ENCODE assay signal across 21 cellular contexts in the genomic region with DNA sequence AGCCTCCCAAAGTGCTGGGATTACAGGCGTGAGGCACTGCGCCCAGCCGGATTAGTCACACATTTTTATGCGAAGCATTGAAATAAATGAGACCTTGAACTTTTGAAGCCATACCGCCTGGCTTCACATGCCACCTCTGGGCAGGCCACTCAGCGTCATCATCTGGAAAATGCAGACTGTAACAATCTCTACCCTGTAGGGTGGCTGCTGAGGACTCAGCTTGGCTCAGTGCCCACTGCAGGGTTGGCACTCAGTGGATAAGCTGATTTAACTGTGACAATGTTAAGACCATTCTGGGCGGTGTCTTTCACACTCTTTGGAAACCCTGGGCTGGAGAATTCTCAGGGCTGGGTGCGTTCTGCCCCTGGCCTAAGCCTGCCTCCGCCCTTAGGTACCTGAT. TPM values are rescaled to one million over a fixed set of nuclear protein-coding genes. Genes with fewer than 3 reads are reported as not detected.
A peak's percentile ranks its signal among the peaks of the same experiment; 100 is the strongest.
DNase-seq lines count a peak whose midpoint lies in the region; ATAC-seq, FAIRE-seq and TF ChIP-seq lines count a peak whose summit lies in the region.
"Had no signal": no experiment of that assay in that cellular context is flagged by ENCODE, and none has a peak within 500 bp of the region (broad histone marks: within the 10 kb centered on the region; RNA-seq: fewer than 3 reads in every experiment).

No MANE protein-coding gene starts in this region.

- no peaks in the 10 kb centered on the region for H3K27me3 ChIP-seq in astrocyte (ENCODE audit: insufficient read depth, low read length)

- no peak for ATAC-seq in activated naive CD8-positive, alpha-beta T cell treated with anti-CD3 and anti-CD28 coated beads, Interleukin-2, amount 10 ng/mL, durations not matched to agents 7 days and 5 days (ENCODE audit: low read depth)
- ATAC-seq in left colon: peak; percentile 76
- ATAC-seq in GM21619 (IDR thresholded peaks at IDR 0.05; ENCODE audit: unreplicated experiment): no peak

- no peak overlapping the region for H3K27ac ChIP-seq in astrocyte (ENCODE audit: low read depth, low read length)
- H3K27ac ChIP-seq: GM23248 had no signal

- no peak for DNase-seq in activated naive CD8-positive, alpha-beta T cell treated with anti-CD3 and anti-CD28 coated beads, Interleukin-2, amount 10 ng/mL, durations not matched to agents 7 days and 5 days
- no peak for DNase-seq in activated naive CD8-positive, alpha-beta T cell treated with anti-CD3 and anti-CD28 coated beads for 36 hours
- DNase-seq in astrocyte (ENCODE audit: low read depth): peak; percentile 74
- DNase-seq in left colon: no peak
- no peak for DNase-seq in NCI-H1105 (lab: John Stamatoyannopoulos, UW)
- DNase-seq in T-helper 1 cell: no peak
- no peak for DNase-seq in OCI-M2 (lab: John Stamatoyannopoulos, UW; ENCODE audit: unreplicated experiment)
- DNase-seq: ACHN; activated CD4-positive, alpha-beta T cell treated with anti-CD3 and anti-CD28 coated beads for 4 hours; C1 segment of cervical spinal cord; dermis blood vessel endothelial cell; foreskin fibroblast; GM23248; NCI-H187 treated with DMSO at 0.1 percent for 48 hours; retina had no signal

- peaks cover 10% of the 10 kb centered on the region for H3K4me1 Mint-ChIP-seq in activated naive CD8-positive, alpha-beta T cell treated with anti-CD3 and anti-CD28 coated beads, Interleukin-2, amount 10 ng/mL, durations not matched to agents 7 days and 5 days
- H3K4me1 Mint-ChIP-seq in activated naive CD8-positive, alpha-beta T cell treated with anti-CD3 and anti-CD28 coated beads for 36 hours: peaks cover 12% of the 10 kb centered on the region
- peaks cover 5% of the 10 kb centered on the region for H3K4me1 Mint-ChIP-seq in astrocyte (ENCODE audit: low read depth, unreplicated experiment)

- intact Hi-C loops in left colon (cut with DNase I, micrococcal nuclease): loop anchor here in 1 of 2 donors (10.0 kb wide), 1 partner anchor 147 kb away; no protein-coding TSS in a partner anchor

- POLR2A ChIA-PET in activated naive CD8-positive, alpha-beta T cell treated with anti-CD3 and anti-CD28 coated beads, Interleukin-2, amount 10 ng/mL, durations not matched to agents 7 days and 5 days (lab: Charles Lee): interaction anchor here (0.7 to 3.0 kb wide), 5 partner anchors 9 to 28 kb away, joined by 3 to 11 read pairs (median 5); a partner anchor contains a TSS

- peaks cover 29% of the 10 kb centered on the region for H3K36me3 Mint-ChIP-seq in activated naive CD8-positive, alpha-beta T cell treated with anti-CD3 and anti-CD28 coated beads, Interleukin-2, amount 10 ng/mL, durations not matched to agents 7 days and 5 days
- H3K36me3 Mint-ChIP-seq in activated naive CD8-positive, alpha-beta T cell treated with anti-CD3 and anti-CD28 coated beads for 36 hours: peaks cover 34% of the 10 kb centered on the region
- H3K36me3 Mint-ChIP-seq in astrocyte (ENCODE audit: low read depth, unreplicated experiment): peaks cover 17% of the 10 kb centered on the region
- H3K36me3 Mint-ChIP-seq: IgD-negative memory B cell had no signal

- H3K4me3 Mint-ChIP-seq in activated naive CD8-positive, alpha-beta T cell treated with anti-CD3 and anti-CD28 coated beads, Interleukin-2, amount 10 ng/mL, durations not matched to agents 7 days and 5 days: no peak overlapping the region
- no peak overlapping the region for H3K4me3 Mint-ChIP-seq in activated naive CD8-positive, alpha-beta T cell treated with anti-CD3 and anti-CD28 coated beads for 36 hours
- H3K4me3 Mint-ChIP-seq in astrocyte (ENCODE audit: unreplicated experiment): no peak overlapping the region

- H3K79me2 ChIP-seq in astrocyte (ENCODE audit: insufficient read depth, low read length): no peaks in the 10 kb centered on the region

- peak overlapping the region; percentile 20 for H3K27ac Mint-ChIP-seq in activated naive CD8-positive, alpha-beta T cell treated with anti-CD3 and anti-CD28 coated beads, Interleukin-2, amount 10 ng/mL, durations not matched to agents 7 days and 5 days
- H3K27ac Mint-ChIP-seq in activated naive CD8-positive, alpha-beta T cell treated with anti-CD3 and anti-CD28 coated beads for 36 hours: no peak overlapping the region
- H3K27ac Mint-ChIP-seq in astrocyte (ENCODE audit: unreplicated experiment): no peak overlapping the region

- no peaks in the 10 kb centered on the region for H3K9me3 ChIP-seq in astrocyte (ENCODE audit: insufficient read depth, low read depth, low read length)

- no peak overlapping the region for H3K4me3 ChIP-seq in astrocyte (ENCODE audit: insufficient read depth, low read depth, low read length)
- H3K4me3 ChIP-seq: GM23248, lung had no signal

- H3K4me2 ChIP-seq in astrocyte (ENCODE audit: low read length): no peak overlapping the region

- no peak for TF ChIP-seq CTCF in astrocyte (IDR thresholded peaks at IDR 0.05; ENCODE audit: insufficient read depth, low read depth, low read length)

- peaks cover 6% of the 10 kb centered on the region for H4K20me1 ChIP-seq in astrocyte (ENCODE audit: insufficient read depth, low read length)

- peaks cover 6% of the 10 kb centered on the region for H3K36me3 ChIP-seq in astrocyte (ENCODE audit: insufficient read depth, low read length)

- FAIRE-seq in astrocyte (lab: Jason Lieb, UNC): no peak
- FAIRE-seq: endothelial cell of umbilical vein, GM18507 had no signal

- H3K9me3 Mint-ChIP-seq in activated naive CD8-positive, alpha-beta T cell treated with anti-CD3 and anti-CD28 coated beads, Interleukin-2, amount 10 ng/mL, durations not matched to agents 7 days and 5 days: no peaks in the 10 kb centered on the region
- H3K9me3 Mint-ChIP-seq in activated naive CD8-positive, alpha-beta T cell treated with anti-CD3 and anti-CD28 coated beads for 36 hours: no peaks in the 10 kb centered on the region
- no peaks in the 10 kb centered on the region for H3K9me3 Mint-ChIP-seq in astrocyte (ENCODE audit: unreplicated experiment)
- H3K9me3 Mint-ChIP-seq: IgD-negative memory B cell had no signal

- no peak overlapping the region for H3K9ac ChIP-seq in astrocyte (ENCODE audit: low read length)
- H3K9ac ChIP-seq: GM23248 had no signal

- H2AFZ ChIP-seq in astrocyte (ENCODE audit: low read depth, low read length): no peak overlapping the region
- H2AFZ ChIP-seq: GM23248 had no signal

- no peaks in the 10 kb centered on the region for H3K27me3 Mint-ChIP-seq in activated naive CD8-positive, alpha-beta T cell treated with anti-CD3 and anti-CD28 coated beads, Interleukin-2, amount 10 ng/mL, durations not matched to agents 7 days and 5 days
- H3K27me3 Mint-ChIP-seq in activated naive CD8-positive, alpha-beta T cell treated with anti-CD3 and anti-CD28 coated beads for 36 hours: no peaks in the 10 kb centered on the region
- no peaks in the 10 kb centered on the region for H3K27me3 Mint-ChIP-seq in astrocyte (ENCODE audit: low read depth, unreplicated experiment)
- H3K27me3 Mint-ChIP-seq: IgD-negative memory B cell had no signal

- H3K4me1 ChIP-seq in astrocyte (ENCODE audit: insufficient read depth, low read length): no peaks in the 10 kb centered on the region

RNA-seq across cellular contexts. Expression of a gene that starts 8.5 kb away (rescaled TPM):
- total RNA-seq in activated naive CD8-positive, alpha-beta T cell treated with anti-CD3 and anti-CD28 coated beads, Interleukin-2, amount 10 ng/mL, durations not matched to agents 7 days and 5 days: 100 to 1,000 TPM; 157 to 169 TPM
- 100 to 1,000 TPM in 1 of 2 experiments, 10 to 100 TPM in 1; 90.8 to 103 TPM for total RNA-seq in activated naive CD8-positive, alpha-beta T cell treated with anti-CD3 and anti-CD28 coated beads for 36 hours
- total RNA-seq in astrocyte (26.5 and 31.6 TPM in 2 replicates), left colon (100 to 1,000 TPM in 1 of 2 donors, 10 to 100 TPM in 1; 77.4 to 121 TPM)
- total RNA-seq: myocyte had no signal

RNA-seq across cellular contexts. Expression of a gene that starts 10.6 kb away (rescaled TPM):
- total RNA-seq in activated naive CD8-positive, alpha-beta T cell treated with anti-CD3 and anti-CD28 coated beads, Interleukin-2, amount 10 ng/mL, durations not matched to agents 7 days and 5 days: 10 to 100 TPM; 16.4 to 16.6 TPM
- 10 to 100 TPM; 41.4 to 42.5 TPM for total RNA-seq in activated naive CD8-positive, alpha-beta T cell treated with anti-CD3 and anti-CD28 coated beads for 36 hours
- total RNA-seq in astrocyte: 18.9 and 22.4 TPM in 2 replicates
- 10 to 100 TPM; 37.7 to 50.7 TPM for total RNA-seq in left colon

RNA-seq across cellular contexts. Expression of a gene that starts 27.5 kb away (rescaled TPM):
- total RNA-seq in activated naive CD8-positive, alpha-beta T cell treated with anti-CD3 and anti-CD28 coated beads, Interleukin-2, amount 10 ng/mL, durations not matched to agents 7 days and 5 days: 1,000 to 10,000 TPM; 1,082 to 1,187 TPM
- total RNA-seq in activated naive CD8-positive, alpha-beta T cell treated with anti-CD3 and anti-CD28 coated beads for 36 hours: 100 to 1,000 TPM; 166 to 171 TPM
- total RNA-seq in astrocyte (240 and 260 TPM in 2 replicates), left colon (100 to 1,000 TPM in 1 of 2 donors, 10 to 100 TPM in 1; 40.4 to 161 TPM)

RNA-seq across cellular contexts. Expression of a gene that starts 38.2 kb away (rescaled TPM):
- 10 to 100 TPM; 42.8 to 50.4 TPM for total RNA-seq in activated naive CD8-positive, alpha-beta T cell treated with anti-CD3 and anti-CD28 coated beads, Interleukin-2, amount 10 ng/mL, durations not matched to agents 7 days and 5 days
- 10 to 100 TPM; 50.0 to 50.8 TPM for total RNA-seq in activated naive CD8-positive, alpha-beta T cell treated with anti-CD3 and anti-CD28 coated beads for 36 hours
- total RNA-seq in astrocyte (17.9 and 18.1 TPM in 2 replicates), left colon (10 to 100 TPM; 30.3 to 38.2 TPM)

RNA-seq across cellular contexts. Expression of a gene that starts 39.3 kb away (rescaled TPM):
- total RNA-seq in activated naive CD8-positive, alpha-beta T cell treated with anti-CD3 and anti-CD28 coated beads, Interleukin-2, amount 10 ng/mL, durations not matched to agents 7 days and 5 days: 10 to 100 TPM; 75.3 to 79.5 TPM
- 10 to 100 TPM; 56.3 to 61.9 TPM for total RNA-seq in activated naive CD8-positive, alpha-beta T cell treated with anti-CD3 and anti-CD28 coated beads for 36 hours
- total RNA-seq in astrocyte: 39.9 and 43.1 TPM in 2 replicates
- 10 to 100 TPM; 56.9 to 73.3 TPM for total RNA-seq in left colon
